ENCODE assay signal across 21 cellular contexts in the genomic region with DNA sequence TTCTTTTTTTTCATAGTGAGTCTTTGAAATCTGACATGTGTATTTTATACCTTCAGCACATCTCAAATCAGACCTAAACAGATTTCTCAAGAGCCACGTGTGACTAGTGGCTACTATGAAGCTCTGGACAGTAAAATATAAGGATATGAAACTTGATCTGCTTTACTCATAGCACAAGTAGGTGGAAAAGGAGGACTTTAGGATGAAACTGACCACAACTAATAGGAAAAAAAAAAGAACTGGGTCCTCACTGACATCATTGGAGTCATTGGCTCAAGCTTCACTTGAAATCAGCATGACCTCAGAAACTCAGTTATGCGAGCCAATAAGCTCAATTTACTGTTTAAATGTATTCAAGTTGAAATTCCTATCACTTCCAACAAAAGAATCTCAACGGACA. TPM values are rescaled to one million over a fixed set of nuclear protein-coding genes. Genes with fewer than 3 reads are reported as not detected.
A peak's percentile ranks its signal among the peaks of the same experiment; 100 is the strongest.
DNase-seq lines count a peak whose midpoint lies in the region; ATAC-seq and TF ChIP-seq lines count a peak whose summit lies in the region.
"Had no signal": no experiment of that assay in that cellular context is flagged by ENCODE, and none has a peak within 500 bp of the region (broad histone marks: within the 10 kb centered on the region; RNA-seq: fewer than 3 reads in every experiment).

No MANE protein-coding gene starts in this region.

- peaks cover 16% of the 10 kb centered on the region for H3K4me1 ChIP-seq in osteoblast (ENCODE audit: insufficient read depth, low read length)
- H3K4me1 ChIP-seq: ascending aorta, pancreas had no signal

- H3K36me3 ChIP-seq in osteoblast (ENCODE audit: insufficient read depth, low read length) = no peaks in the 10 kb centered on the region
- H3K36me3 ChIP-seq: ascending aorta, pancreas, thoracic aorta had no signal

- H3K79me2 ChIP-seq in osteoblast (ENCODE audit: insufficient read depth, low read length) = no peaks in the 10 kb centered on the region

- H3K4me3 ChIP-seq in osteoblast (ENCODE audit: insufficient read depth, low read length) = no peak overlapping the region
- H3K4me3 ChIP-seq: ascending aorta, pancreas, thoracic aorta had no signal

- peak overlapping the region; percentile 32 for H3K27ac ChIP-seq in osteoblast (ENCODE audit: low read depth, low read length)
- H3K27ac ChIP-seq: ascending aorta, C4-2B, pancreas, thoracic aorta had no signal

- no peaks in the 10 kb centered on the region for H3K9me3 ChIP-seq in osteoblast (ENCODE audit: low read depth, low read length)
- H3K9me3 ChIP-seq: ascending aorta, pancreas, thoracic aorta had no signal

- DNase-seq in EL = peak; percentile 53
- peak; percentile 59 for DNase-seq in MV-4-11 (lab: John Stamatoyannopoulos, UW)
- peak; percentile 23 for DNase-seq in dedifferentiated amniotic fluid mesenchymal stem cell (ENCODE audit: extremely low spot score)
- peak; percentile 88 for DNase-seq in osteoblast (ENCODE audit: insufficient read length, low spot score, missing footprints)
- no peak for DNase-seq in NCI-H1417 treated with DMSO at 0.1 percent for 48 hours (lab: John Stamatoyannopoulos, UW)
- DNase-seq in activated CD8-positive, alpha-beta memory T cell treated with anti-CD3 and anti-CD28 coated beads, Interleukin-2, amount 50 U/mL, for 48 hours = no peak
- DNase-seq: activated CD4-positive, CD25-positive, alpha-beta regulatory T cell treated with anti-CD3 and anti-CD28 coated beads, Interleukin-2, amount 50 U/mL, for 72 hours; dermis blood vessel endothelial cell; DND-41; Kasumi-1; left cardiac atrium; NCI-H146; NCI-H226; pancreas; Right ventricle myocardium superior; small intestine; T-helper 2 cell had no signal

- no peak for TF ChIP-seq CTCF in osteoblast (IDR thresholded peaks at IDR 0.05; ENCODE audit: extremely low read depth, low read depth, low read length)

- H3K27me3 ChIP-seq in osteoblast (ENCODE audit: insufficient read depth, low read length) = no peaks in the 10 kb centered on the region
- H3K27me3 ChIP-seq: ascending aorta, pancreas had no signal

- no peak overlapping the region for H2AFZ ChIP-seq in osteoblast (ENCODE audit: low read length)

- no peaks in the 10 kb centered on the region for H4K20me1 ChIP-seq in osteoblast (ENCODE audit: insufficient read depth, low read length)

- H3K4me2 ChIP-seq in osteoblast (ENCODE audit: insufficient read depth, low read length) = peak overlapping the region; percentile 7

- no peak for ATAC-seq in GM19463 (IDR thresholded peaks at IDR 0.05; ENCODE audit: unreplicated experiment)
- ATAC-seq: left cardiac atrium, pancreas had no signal

RNA-seq across cellular contexts. Expression of gene CIT, which starts 34.0 kb away (rescaled TPM):
- total RNA-seq in osteoblast = 8.8 and 10.1 TPM in 2 replicates

Comparison
In these comparisons a context has a peak if more than half of its experiments do, and no peak if none do; other contexts are left out.
1. DNase-seq: peak in EL (single experiment), MV-4-11 (single experiment), dedifferentiated amniotic fluid mesenchymal stem cell (single experiment) and osteoblast (single experiment); none in NCI-H1417 treated with DMSO at 0.1 percent for 48 hours (single experiment) and activated CD8-positive, alpha-beta memory T cell treated with anti-CD3 and anti-CD28 coated beads, Interleukin-2, amount 50 U/mL, for 48 hours (single experiment).